ENCODE assay signal across 11 cellular contexts in genomic region chr16:56965149-56965938, GRCh38. TPM values are rescaled to one million over a fixed set of nuclear protein-coding genes. Genes with fewer than 3 reads are reported as not detected.
DNase-seq lines count a peak whose midpoint lies in the region; ATAC-seq, FAIRE-seq and TF ChIP-seq lines count a peak whose summit lies in the region.
"Had no signal": no experiment of that assay in that cellular context is flagged by ENCODE, and none has a peak within 500 bp of the region (broad histone marks: within the 10 kb centered on the region; RNA-seq: fewer than 3 reads in every experiment).

No MANE protein-coding gene starts in this region.

- WGBS in K562 (ENCODE audit: insufficient coverage, low coverage, missing lambda C conversion rate): 64% methylated on average over 11 of the region's 11 CpGs

- POLR2A ChIA-PET in K562 (lab: Yijun Ruan, JAX): interaction anchor here (0.6 to 1.5 kb wide), 6 partner anchors 18 to 186 kb away, joined by 3 to 4 read pairs (median 3); no protein-coding TSS in a partner anchor

- no peak overlapping the region; the same call in 1 of the 2 replicates for H3K4me2 ChIP-seq in K562 (ENCODE audit: insufficient read depth, low read length)

- peaks cover 13% of the 10 kb centered on the region for H3K4me1 Mint-ChIP-seq in Calu3 (ENCODE audit: low read depth, unreplicated experiment)
- H3K4me1 Mint-ChIP-seq in neural crest cell: no peaks in the 10 kb centered on the region

- no peaks in the 10 kb centered on the region for H3K9me1 ChIP-seq in K562 (ENCODE audit: control insufficient read depth, insufficient read depth, low read length)

- H3K9me3 Mint-ChIP-seq in Calu3 (ENCODE audit: low read depth, unreplicated experiment): no peaks in the 10 kb centered on the region
- no peaks in the 10 kb centered on the region for H3K9me3 Mint-ChIP-seq in neural crest cell

- no peaks in the 10 kb centered on the region for H4K20me1 ChIP-seq in K562 (replicated peaks; ENCODE audit: control insufficient read depth, insufficient read depth, low read length)

- intact Hi-C loops in Calu3 (cut with micrococcal nuclease; ENCODE audit: unreplicated experiment): no loop called here
- intact Hi-C loops in K562 (cut with micrococcal nuclease): no loop called here
- intact Hi-C loops in left colon (cut with DNase I, micrococcal nuclease): no loop called here

- H3K27ac Mint-ChIP-seq in Calu3 (ENCODE audit: unreplicated experiment) (peak overlapping the region; percentile 26), neural crest cell (ENCODE audit: unreplicated experiment) (peak overlapping the region; percentile 81)

- CTCF ChIA-PET in Calu3 (lab: Charles Lee) (no interaction called here), K562 (lab: Yijun Ruan, JAX; ENCODE audit: low intra/inter-chr PET ratio) (interaction anchor here (0.6 to 2.0 kb wide), 4 partner anchors 79 to 497 kb away, joined by 3 to 6 read pairs (median 4); no protein-coding TSS in a partner anchor)

- H3K27me3 ChIP-seq in K562 (ENCODE audit: control insufficient read depth in 2 of 2, insufficient read depth in 2 of 2, low read length in 2 of 2): peaks cover 0 to 6% of the 10 kb centered on the region in 2 experiments; a peak in 3 of 5 replicates

- peaks cover 18% of the 10 kb centered on the region for H3K27me3 Mint-ChIP-seq in Calu3 (ENCODE audit: unreplicated experiment)
- no peaks in the 10 kb centered on the region for H3K27me3 Mint-ChIP-seq in neural crest cell (ENCODE audit: low read depth)

- FAIRE-seq in K562 (lab: Jason Lieb, UNC): peak; percentile 37
- FAIRE-seq: G401.6 had no signal

- no peak for TF ChIP-seq EP300 in K562 (IDR thresholded peaks at IDR 0.05; ENCODE audit: low read length)

- no peaks in the 10 kb centered on the region for H3K9me3 ChIP-seq in K562 (replicated peaks; ENCODE audit: control insufficient read depth, insufficient read depth, low read depth, low read length)

- no peaks in the 10 kb centered on the region for H3K36me3 ChIP-seq in K562 (ENCODE audit: control insufficient read depth, insufficient read depth, low read length)

- DNase-seq in Calu3 (no peak), LHCN-M2 (ENCODE audit: low read depth) (peak; percentile 65), K562 (ENCODE audit: extremely low read depth in 1 of 4, low spot score in 3 of 4) (no peak), neural crest cell (ENCODE audit: low read depth, low spot score) (no peak), left colon (no peak)
- no peak for DNase-seq in stimulated activated CD4-positive, alpha-beta T cell treated with anti-CD3 and anti-CD28 coated beads, Interleukin-2, amount 100 ng/mL, for 24 hours
- DNase-seq: NCI-H1436 treated with DMSO at 0.1 percent for 48 hours had no signal

- peak overlapping the region; percentile 87 for H2AFZ ChIP-seq in K562 (ENCODE audit: low read depth, low read length)

- no peak overlapping the region for H3K4me3 ChIP-seq in K562

- H3K4me3 Mint-ChIP-seq in Calu3 (ENCODE audit: low read depth, unreplicated experiment): no peak overlapping the region
- no peak overlapping the region for H3K4me3 Mint-ChIP-seq in neural crest cell

- H3K9ac ChIP-seq in K562 (ENCODE audit: insufficient read depth in 1 of 2, low read depth in 2 of 2, low read length in 2 of 2): no peak overlapping the region

- H3K27ac ChIP-seq in K562 (ENCODE audit: extremely low read depth, low read depth, low read length): no peak overlapping the region
- H3K27ac ChIP-seq: epithelial cell of prostate had no signal

- TF ChIP-seq RAD21 in K562 (CRISPR knock-in tag; conservative IDR thresholded peaks at IDR 0.05 in 1 of 2, IDR thresholded peaks at IDR 0.05 in 1 of 2): no peak

- in situ Hi-C loops in K562 (cut with MboI): no loop called here

- no TSS peak for BruUV-seq in Calu3 (replicated peaks; lab: Mats Ljungman, UMichigan)
- no TSS peak for BruUV-seq in K562 (replicated peaks; lab: Mats Ljungman, UMichigan)

- H3K36me3 Mint-ChIP-seq in Calu3 (ENCODE audit: insufficient read depth, unreplicated experiment): peaks cover 6% of the 10 kb centered on the region
- no peaks in the 10 kb centered on the region for H3K36me3 Mint-ChIP-seq in neural crest cell (ENCODE audit: low read depth)

- H3K79me2 ChIP-seq in K562 (ENCODE audit: control insufficient read depth, insufficient read depth, low read length): no peaks in the 10 kb centered on the region

- no peak for TF ChIP-seq POLR2A in K562 (conservative IDR thresholded peaks at IDR 0.05)

- H3K4me1 ChIP-seq in K562 (replicated peaks in 1 of 2; ENCODE audit: control insufficient read depth in 2 of 2, insufficient read depth in 2 of 2, low read length in 2 of 2): peaks cover 4 to 22% of the 10 kb centered on the region in 2 experiments; a peak in 4 of 5 replicates

- ATAC-seq in K562 (no peak), HG03432 (IDR thresholded peaks at IDR 0.05; ENCODE audit: unreplicated experiment) (no peak), left colon (no peak), GM18907 (IDR thresholded peaks at IDR 0.05; ENCODE audit: unreplicated experiment) (no peak)

- TF ChIP-seq CTCF in Calu3 (IDR thresholded peaks at IDR 0.05; ENCODE audit: unreplicated experiment) (no peak), K562 (IDR thresholded peaks at IDR 0.05 in 2 of 3, conservative IDR thresholded peaks at IDR 0.05 in 1 of 3; ENCODE audit: insufficient read depth in 2 of 3, low read depth in 1 of 3, low read length in 3 of 3) (no peak), neural crest cell (conservative IDR thresholded peaks at IDR 0.05) (no peak)

RNA-seq across cellular contexts. Expression of gene CETP, which starts 3.6 kb away (rescaled TPM):
- total RNA-seq in Calu3 (2022): not detected in 2 replicates
- not detected in 2 replicates for total RNA-seq in LHCN-M2 (2014; rRNA removed)
- 0.07 TPM for polyA plus RNA-seq in LHCN-M2 (2012)
- 0.37 TPM in 1 of 2 replicates, not detected in the other for total RNA-seq in K562 (2011; cell fraction: chromatin; rRNA removed; ENCODE audit: low replicate concordance)
- 0.17 TPM in 1 of 2 replicates, not detected in the other for total RNA-seq in K562 (2011; cell fraction: nucleolus; rRNA removed)
- not detected in 2 replicates for total RNA-seq in K562 (2011; cell fraction: nucleoplasm; rRNA removed)
- not detected in 2 replicates for total RNA-seq in K562 (2014; rRNA removed)
- not detected in 2 replicates for total RNA-seq in K562 (2014; rRNA removed; fragmentation: Illumina TruSeq; extraction: Trizol)
- total RNA-seq in K562 (2015; rRNA removed; fragmentation: Illumina TruSeq; extraction: Trizol): not detected in 2 replicates
- not detected in 2 replicates for total RNA-seq in K562 (2021)
- 0.05 TPM in 1 of 2 replicates, not detected in the other for polyA plus RNA-seq in K562 (2011; rRNA removed)
- polyA plus RNA-seq in K562 (2011; cell fraction: cytosol; rRNA removed): 0.06 TPM in 1 of 2 replicates, not detected in the other
- polyA plus RNA-seq in K562 (2011; cell fraction: nucleus; rRNA removed): 0.06 and 0.30 TPM in 2 replicates
- polyA plus RNA-seq in K562 (2012): 0.06 TPM in 1 of 2 replicates, not detected in the other
- not detected in 2 replicates for polyA plus RNA-seq in K562 (2014; fragmentation: Illumina TruSeq; extraction: Trizol)
- under 1 TPM in 1 of 2 experiments, not detected in 1; 0.07 TPM for polyA plus RNA-seq in K562 (2014; fragmentation: Nextera tagmentation; extraction: Ambion mirVana)
- 0.11 TPM in 1 of 2 replicates, not detected in the other for polyA plus RNA-seq in K562 (2014; rRNA removed)
- not detected in 2 replicates for polyA minus RNA-seq in K562 (2011; rRNA and poly(A)+ RNA removed)
- not detected in 2 replicates for polyA minus RNA-seq in K562 (2011; cell fraction: cytosol; rRNA and poly(A)+ RNA removed)
- polyA minus RNA-seq in K562 (2011; cell fraction: nucleus; rRNA and poly(A)+ RNA removed): not detected in 2 replicates
- not detected in 2 replicates for total RNA-seq in neural crest cell
- under 1 TPM in 1 of 2 donors, not detected in 1; 0.28 TPM for total RNA-seq in left colon

RNA-seq across cellular contexts. Expression of gene NLRC5, which starts 24.0 kb away (rescaled TPM):
- total RNA-seq in Calu3 (2022): 18.0 and 42.3 TPM in 2 replicates
- total RNA-seq in LHCN-M2 (2014; rRNA removed): 12.1 and 22.3 TPM in 2 replicates
- 9.2 TPM for polyA plus RNA-seq in LHCN-M2 (2012)
- total RNA-seq in K562 (2011; cell fraction: chromatin; rRNA removed; ENCODE audit: low replicate concordance): 0.30 TPM in 1 of 2 replicates, not detected in the other
- 0.26 and 1.0 TPM in 2 replicates for total RNA-seq in K562 (2011; cell fraction: nucleolus; rRNA removed)
- total RNA-seq in K562 (2011; cell fraction: nucleoplasm; rRNA removed): not detected in 2 replicates
- total RNA-seq in K562 (2014; rRNA removed): 0.59 TPM in 1 of 2 replicates, not detected in the other
- total RNA-seq in K562 (2014; rRNA removed; fragmentation: Illumina TruSeq; extraction: Trizol): 0.06 TPM in 1 of 2 replicates, not detected in the other
- total RNA-seq in K562 (2015; rRNA removed; fragmentation: Illumina TruSeq; extraction: Trizol): not detected in 2 replicates
- 0.71 and 0.89 TPM in 2 replicates for total RNA-seq in K562 (2021)
- polyA plus RNA-seq in K562 (2011; rRNA removed): 0.26 TPM in 1 of 2 replicates, not detected in the other
- 0.03 TPM in 1 of 2 replicates, not detected in the other for polyA plus RNA-seq in K562 (2011; cell fraction: cytosol; rRNA removed)
- 0.11 and 0.18 TPM in 2 replicates for polyA plus RNA-seq in K562 (2011; cell fraction: nucleus; rRNA removed)
- 0.12 and 0.29 TPM in 2 replicates for polyA plus RNA-seq in K562 (2012)
- not detected in 2 replicates for polyA plus RNA-seq in K562 (2014; fragmentation: Illumina TruSeq; extraction: Trizol)
- not detected for polyA plus RNA-seq in K562 (2014; fragmentation: Nextera tagmentation; extraction: Ambion mirVana)
- polyA plus RNA-seq in K562 (2014; rRNA removed): not detected in 2 replicates
- polyA minus RNA-seq in K562 (2011; rRNA and poly(A)+ RNA removed): 0.42 TPM in 1 of 2 replicates, not detected in the other
- polyA minus RNA-seq in K562 (2011; cell fraction: cytosol; rRNA and poly(A)+ RNA removed): 1.2 TPM in 1 of 2 replicates, not detected in the other
- polyA minus RNA-seq in K562 (2011; cell fraction: nucleus; rRNA and poly(A)+ RNA removed): 0.94 TPM in 1 of 2 replicates, not detected in the other
- 0.26 TPM in 1 of 2 replicates, not detected in the other for total RNA-seq in neural crest cell
- total RNA-seq in left colon: 100 to 1,000 TPM in 1 of 2 donors, 10 to 100 TPM in 1; 57.7 to 125 TPM

RNA-seq across cellular contexts. Expression of gene HERPUD1, which starts 33.4 kb away (rescaled TPM):
- total RNA-seq in Calu3 (2022) (111 and 116 TPM in 2 replicates), LHCN-M2 (2014; rRNA removed) (235 and 314 TPM in 2 replicates), K562 (2014; rRNA removed) (25.8 and 26.8 TPM in 2 replicates), K562 (2014; rRNA removed; fragmentation: Illumina TruSeq; extraction: Trizol) (49.3 and 65.4 TPM in 2 replicates), K562 (2015; rRNA removed; fragmentation: Illumina TruSeq; extraction: Trizol) (18.1 and 19.2 TPM in 2 replicates), K562 (2021) (54.4 and 60.7 TPM in 2 replicates), neural crest cell (32.9 and 34.0 TPM in 2 replicates), left colon (100 to 1,000 TPM; 156 to 184 TPM)
- polyA plus RNA-seq in LHCN-M2 (2012): 141 TPM
- total RNA-seq in K562 (2011; cell fraction: chromatin; rRNA removed; ENCODE audit: low replicate concordance): 163 and 256 TPM in 2 replicates
- total RNA-seq in K562 (2011; cell fraction: nucleolus; rRNA removed): 127 and 147 TPM in 2 replicates
- 170 and 203 TPM in 2 replicates for total RNA-seq in K562 (2011; cell fraction: nucleoplasm; rRNA removed)
- polyA plus RNA-seq in K562 (2011; rRNA removed) (50.0 and 90.9 TPM in 2 replicates), K562 (2014; fragmentation: Illumina TruSeq; extraction: Trizol) (57.8 and 60.7 TPM in 2 replicates), K562 (2014; fragmentation: Nextera tagmentation; extraction: Ambion mirVana) (10 to 100 TPM; 14.2 to 17.8 TPM), K562 (2014; rRNA removed) (32.0 and 37.4 TPM in 2 replicates)
- 36.4 and 59.0 TPM in 2 replicates for polyA plus RNA-seq in K562 (2011; cell fraction: cytosol; rRNA removed)
- 92.5 and 115 TPM in 2 replicates for polyA plus RNA-seq in K562 (2011; cell fraction: nucleus; rRNA removed)
- 28.0 and 112 TPM in 2 replicates for polyA plus RNA-seq in K562 (2012)
- polyA minus RNA-seq in K562 (2011; rRNA and poly(A)+ RNA removed): 49.2 and 70.6 TPM in 2 replicates
- polyA minus RNA-seq in K562 (2011; cell fraction: cytosol; rRNA and poly(A)+ RNA removed): 36.1 and 42.5 TPM in 2 replicates
- 36.1 and 75.2 TPM in 2 replicates for polyA minus RNA-seq in K562 (2011; cell fraction: nucleus; rRNA and poly(A)+ RNA removed)
